Comparison of ENCODE assay signal across 17 cellular contexts in genomic region chr19:11384778-11385129, GRCh38. TPM values are rescaled to one million over a fixed set of nuclear protein-coding genes. Genes with fewer than 3 reads are reported as not detected.
DNase-seq lines count a peak whose midpoint lies in the region; ATAC-seq and TF ChIP-seq lines count a peak whose summit lies in the region.
"Had no signal": no experiment of that assay in that cellular context is flagged by ENCODE, and none has a peak within 500 bp of the region (broad histone marks: within the 10 kb centered on the region; RNA-seq: fewer than 3 reads in every experiment).

No MANE protein-coding gene starts in this region.

- H2BK120ac ChIP-seq in H9 (ENCODE audit: low read depth, low read length, poor library complexity, severe bottlenecking), result no peak overlapping the region

- no peak overlapping the region for H2BK12ac ChIP-seq in H9 (ENCODE audit: insufficient read length, low read depth, low read length)

- H3K9me3 ChIP-seq in A673 (ENCODE audit: low read depth, low read length, poor library complexity, severe bottlenecking), result no peaks in the 10 kb centered on the region
- H3K9me3 ChIP-seq in H9 (ENCODE audit: control insufficient read depth, low read depth, low read length), result no peaks in the 10 kb centered on the region
- no peaks in the 10 kb centered on the region for H3K9me3 ChIP-seq in right cardiac atrium (ENCODE audit: control insufficient read depth, low read length)
- H3K9me3 ChIP-seq: right atrium auricular region, stomach, transverse colon had no signal

- peaks cover 4% of the 10 kb centered on the region for H4K20me1 ChIP-seq in H9 (ENCODE audit: control insufficient read depth, insufficient read depth, insufficient read length)

- no peak overlapping the region for H2BK20ac ChIP-seq in H9 (ENCODE audit: low read depth, low read length, poor library complexity, severe bottlenecking)

- no peak overlapping the region for H2BK5ac ChIP-seq in H9 (ENCODE audit: insufficient read length, low read length)

- H3K23ac ChIP-seq in H9 (ENCODE audit: insufficient read length, low read depth, low read length), result no peak overlapping the region

- peaks cover 20% of the 10 kb centered on the region for H3K4me1 ChIP-seq in A673 (ENCODE audit: insufficient read depth, low read length, poor library complexity, severe bottlenecking)
- H3K4me1 ChIP-seq in H9 (ENCODE audit: insufficient read depth, low read length), result no peaks in the 10 kb centered on the region
- peaks cover 6% of the 10 kb centered on the region for H3K4me1 ChIP-seq in right cardiac atrium (ENCODE audit: control insufficient read depth, insufficient read depth, low read length)

- H3K9me3 Mint-ChIP-seq in H9 (no peaks in the 10 kb centered on the region), brain (peaks cover 0 to 3% (median 0%) of the 10 kb centered on the region in 5 experiments), neural crest cell (no peaks in the 10 kb centered on the region), MCF 10A (ENCODE audit: unreplicated experiment) (no peaks in the 10 kb centered on the region)
- no peaks in the 10 kb centered on the region for H3K9me3 Mint-ChIP-seq in activated naive CD4-positive, alpha-beta T cell treated with anti-CD3 and anti-CD28 coated beads, Interleukin-2, amount 10 ng/mL, durations not matched to agents 7 days and 5 days
- H3K9me3 Mint-ChIP-seq: activated T-cell treated with anti-CD3 and anti-CD28 coated beads, Interleukin-2, amount 50 U/mL, for 24 hours had no signal

- no peak overlapping the region for H3K27ac Mint-ChIP-seq in H9
- peak overlapping the region in 1 of 5 experiments; percentile 45 for H3K27ac Mint-ChIP-seq in brain
- H3K27ac Mint-ChIP-seq in neural crest cell (ENCODE audit: unreplicated experiment), result no peak overlapping the region
- no peak overlapping the region for H3K27ac Mint-ChIP-seq in activated naive CD4-positive, alpha-beta T cell treated with anti-CD3 and anti-CD28 coated beads, Interleukin-2, amount 10 ng/mL, durations not matched to agents 7 days and 5 days
- H3K27ac Mint-ChIP-seq in MCF 10A (ENCODE audit: low read depth, unreplicated experiment), result no peak overlapping the region
- H3K27ac Mint-ChIP-seq: activated T-cell treated with anti-CD3 and anti-CD28 coated beads, Interleukin-2, amount 50 U/mL, for 24 hours had no signal

- no peak overlapping the region for H3K4ac ChIP-seq in H9 (ENCODE audit: low read depth, low read length)

- TF ChIP-seq CTCF in A673 (conservative IDR thresholded peaks at IDR 0.05; ENCODE audit: low read depth, low read length), result no peak
- TF ChIP-seq CTCF in H9 (conservative IDR thresholded peaks at IDR 0.05), result no peak
- no peak for TF ChIP-seq CTCF in brain (conservative IDR thresholded peaks at IDR 0.05)
- TF ChIP-seq CTCF in neural crest cell (conservative IDR thresholded peaks at IDR 0.05), result no peak
- TF ChIP-seq CTCF in MCF 10A (IDR thresholded peaks at IDR 0.05; ENCODE audit: unreplicated experiment), result no peak

- H3K36me3 Mint-ChIP-seq in H9 (ENCODE audit: insufficient read depth in 1 of 3, low read depth in 3 of 3) (peaks cover 1 to 5% (median 2%) of the 10 kb centered on the region in 3 experiments; a peak in 5 of 7 replicates), brain (no peaks in the 10 kb centered on the region), neural crest cell (ENCODE audit: low read depth) (no peaks in the 10 kb centered on the region), MCF 10A (ENCODE audit: insufficient read depth, unreplicated experiment) (no peaks in the 10 kb centered on the region)
- H3K36me3 Mint-ChIP-seq in activated naive CD4-positive, alpha-beta T cell treated with anti-CD3 and anti-CD28 coated beads, Interleukin-2, amount 10 ng/mL, durations not matched to agents 7 days and 5 days, result peaks cover 3% of the 10 kb centered on the region

- no peak overlapping the region for H3T11ph ChIP-seq in H9 (ENCODE audit: low read length)

- no peak for ATAC-seq in right cardiac atrium
- ATAC-seq: activated CD4-positive, CD25-positive, alpha-beta regulatory T cell treated with anti-CD3 and anti-CD28 coated beads, Interleukin-2, amount 50 U/mL, for 24 hours had no signal

- no peaks in the 10 kb centered on the region for H3K36me3 ChIP-seq in A673 (ENCODE audit: insufficient read depth, low read length, poor library complexity, severe bottlenecking)
- H3K36me3 ChIP-seq: right atrium auricular region, stomach, transverse colon had no signal

- H2BK15ac ChIP-seq in H9 (ENCODE audit: low read depth, low read length), result no peak overlapping the region

- no peaks in the 10 kb centered on the region for H3K79me2 ChIP-seq in H9 (ENCODE audit: insufficient read depth, low read length)

- H3K56ac ChIP-seq in H9 (ENCODE audit: insufficient read length, low read depth, low read length), result no peak overlapping the region

- H3K18ac ChIP-seq in H9 (ENCODE audit: insufficient read length, low read depth, low read length), result no peak overlapping the region

- peaks cover 18% of the 10 kb centered on the region for H3K23me2 ChIP-seq in H9 (ENCODE audit: insufficient read length, low read depth, low read length, poor library complexity, severe bottlenecking)

- peak overlapping the region; percentile 86 for H3K4me2 ChIP-seq in H9 (ENCODE audit: insufficient read depth, insufficient read length, low read length)

- BruUV-seq in A673 (replicated peaks; lab: Mats Ljungman, UMichigan), result no TSS peak
- no TSS peak for BruUV-seq in MCF 10A (replicated peaks; lab: Mats Ljungman, UMichigan)

- CTCF ChIA-PET in A673 (lab: Charles Lee) (interaction anchor here (0.7 kb wide), 2 partner anchors 91 to 247 kb away, joined by 9 read pairs; no protein-coding TSS in a partner anchor), MCF 10A (lab: Yijun Ruan, JAX) (interaction anchor here (0.7 to 1.2 kb wide), 3 partner anchors 9 to 494 kb away, joined by 3 to 4 read pairs (median 3); no protein-coding TSS in a partner anchor)
- CTCF ChIA-PET in activated naive CD4-positive, alpha-beta T cell treated with anti-CD3 and anti-CD28 coated beads, Interleukin-2, amount 10 ng/mL, durations not matched to agents 7 days and 5 days (lab: Charles Lee), result interaction anchor here (2.9 kb wide), 1 partner anchor 98 kb away, joined by 13 read pairs; no protein-coding TSS in a partner anchor

- DNase-seq in A673 (ENCODE audit: low spot score) (peak; percentile 45), H9 (no peak), neural crest cell (ENCODE audit: low read depth, low spot score) (no peak), right cardiac atrium (no peak), MCF 10A (ENCODE audit: unreplicated experiment) (no peak)
- DNase-seq in activated naive CD4-positive, alpha-beta T cell treated with anti-CD3 and anti-CD28 coated beads, Interleukin-2, amount 10 ng/mL, durations not matched to agents 7 days and 5 days, result no peak
- no peak for DNase-seq in central memory CD4-positive, alpha-beta T cell
- DNase-seq: activated naive CD4-positive, alpha-beta T cell; DMS 273 treated with DMSO at 0.1 percent for 48 hours; T-helper 9 cell had no signal

- no CpG with 5 or more reads among the region's 5 CpGs for WGBS in H9 (ENCODE audit: extremely low coverage, insufficient read length, low lambda C conversion rate)
- whole genome bisulfite sequencing in right cardiac atrium, result 85% methylated on average over 5 of the region's 5 CpGs

- H3K4me1 Mint-ChIP-seq in H9 (peaks cover 9 to 21% of the 10 kb centered on the region in 2 experiments), brain (peaks cover 26% of the 10 kb centered on the region), neural crest cell (peaks cover 28% of the 10 kb centered on the region), MCF 10A (ENCODE audit: insufficient read depth, unreplicated experiment) (peaks cover 17% of the 10 kb centered on the region)
- peaks cover 36% of the 10 kb centered on the region for H3K4me1 Mint-ChIP-seq in activated naive CD4-positive, alpha-beta T cell treated with anti-CD3 and anti-CD28 coated beads, Interleukin-2, amount 10 ng/mL, durations not matched to agents 7 days and 5 days

- intact Hi-C loops in A673 (cut with micrococcal nuclease; ENCODE audit: unreplicated experiment), result loop anchor here (5.0 kb wide), 2 partner anchors 53 to 92 kb away; partner anchors contain the start of genes ODAD3 and PRKCSH
- intact Hi-C loops in right cardiac atrium (cut with DNase I), result loop anchor here in 2 of 4 donors (10.0 kb wide), 2 partner anchors 50 to 60 kb away; partner anchors contain the start of genes ODAD3 (in 1 of the 2) and PRKCSH (in 1 of the 2)
- intact Hi-C loops in MCF 10A (cut with micrococcal nuclease), result no loop called here

- no peak overlapping the region for H4K8ac ChIP-seq in H9 (replicated peaks; ENCODE audit: insufficient read length, low read depth, low read length)

- H3K4me3 ChIP-seq in A673 (ENCODE audit: low read depth, low read length, poor library complexity, severe bottlenecking) (no peak overlapping the region), right cardiac atrium (ENCODE audit: low read length) (no peak overlapping the region)

- H3K27me3 Mint-ChIP-seq in H9 (ENCODE audit: low read depth) (peaks cover 2% of the 10 kb centered on the region; the same call in 1 of the 2 replicates), brain (peaks cover 57% of the 10 kb centered on the region), neural crest cell (ENCODE audit: low read depth) (peaks cover 39% of the 10 kb centered on the region), MCF 10A (ENCODE audit: insufficient read depth, unreplicated experiment) (no peaks in the 10 kb centered on the region)
- H3K27me3 Mint-ChIP-seq in activated naive CD4-positive, alpha-beta T cell treated with anti-CD3 and anti-CD28 coated beads, Interleukin-2, amount 10 ng/mL, durations not matched to agents 7 days and 5 days, result peaks cover 52% of the 10 kb centered on the region

- H3K27ac ChIP-seq in A673 (ENCODE audit: low read depth, low read length, poor library complexity, severe bottlenecking) (no peak overlapping the region), H9 (ENCODE audit: insufficient read length, low read depth, low read length) (no peak overlapping the region), right cardiac atrium (ENCODE audit: low read length) (no peak overlapping the region)

- POLR2A ChIA-PET in A673 (lab: Charles Lee; ENCODE audit: low non-redundant PET), result no interaction called here
- POLR2A ChIA-PET in MCF 10A (lab: Yijun Ruan, JAX), result interaction anchor here (0.7 kb wide), 1 partner anchor 136 kb away, joined by 3 read pairs; no protein-coding TSS in a partner anchor

- H3K27me3 ChIP-seq in A673 (replicated peaks; ENCODE audit: insufficient read depth, low read depth, low read length, poor library complexity) (no peaks in the 10 kb centered on the region), H9 (ENCODE audit: insufficient read depth, low read length) (no peaks in the 10 kb centered on the region), right cardiac atrium (ENCODE audit: control insufficient read depth, insufficient read depth) (no peaks in the 10 kb centered on the region)
- H3K27me3 ChIP-seq: right atrium auricular region had no signal

- no peak overlapping the region for H2AK5ac ChIP-seq in H9 (ENCODE audit: insufficient read length, low read length)

- no peak overlapping the region for H3K14ac ChIP-seq in H9 (ENCODE audit: insufficient read depth, low read length)

- no peak overlapping the region for H2AFZ ChIP-seq in H9 (ENCODE audit: low read length)

- H4K5ac ChIP-seq in H9 (ENCODE audit: insufficient read length, low read depth, low read length), result no peak overlapping the region

- H3K79me1 ChIP-seq in H9 (ENCODE audit: insufficient read depth, low read depth, low read length, poor library complexity, severe bottlenecking), result no peaks in the 10 kb centered on the region

- H3K9ac ChIP-seq in H9 (ENCODE audit: extremely low read depth, insufficient read length, low read length), result no peak overlapping the region

- H3K4me3 Mint-ChIP-seq in H9 (peak overlapping the region in 1 of 2 experiments; percentile 95; a peak in 3 of 5 replicates), brain (peak overlapping the region in 4 of 5 experiments; percentile 39 to 96 (median 75)), neural crest cell (peak overlapping the region; percentile 62), MCF 10A (ENCODE audit: unreplicated experiment) (no peak overlapping the region)
- H3K4me3 Mint-ChIP-seq in activated naive CD4-positive, alpha-beta T cell treated with anti-CD3 and anti-CD28 coated beads, Interleukin-2, amount 10 ng/mL, durations not matched to agents 7 days and 5 days, result no peak overlapping the region
- H3K4me3 Mint-ChIP-seq: activated T-cell treated with anti-CD3 and anti-CD28 coated beads, Interleukin-2, amount 50 U/mL, for 24 hours had no signal

- H4K91ac ChIP-seq in H9 (ENCODE audit: insufficient read length, low read depth, low read length), result no peak overlapping the region

RNA-seq across cellular contexts. Expression of gene EPOR, which starts 0.6 kb away (rescaled TPM):
- total RNA-seq in A673 (2021) (5.3 and 6.0 TPM in 2 replicates), H9 (2021) (8.9 and 9.3 TPM in 2 replicates), neural crest cell (3.5 and 4.5 TPM in 2 replicates), right cardiac atrium (10 to 100 TPM in 3 of 4 donors, 1 to 10 TPM in 1; 8.5 to 12.6 (median 11.5) TPM), MCF 10A (2022) (1.7 and 2.7 TPM in 2 replicates)
- polyA plus RNA-seq in brain (ENCODE audit: insufficient read depth, low read depth, low replicate concordance) (10.6 TPM), right cardiac atrium (10.3 TPM)

RNA-seq across cellular contexts. Expression of gene SWSAP1, which starts 10.3 kb away (rescaled TPM):
- total RNA-seq in A673 (2021) (2.5 and 3.3 TPM in 2 replicates), H9 (2021) (3.8 and 5.2 TPM in 2 replicates), neural crest cell (2.9 and 3.5 TPM in 2 replicates), right cardiac atrium (1 to 10 TPM; 1.0 to 1.9 (median 1.3) TPM), MCF 10A (2022) (1.0 and 1.4 TPM in 2 replicates)
- polyA plus RNA-seq in brain (ENCODE audit: insufficient read depth, low read depth, low replicate concordance) (1.5 TPM), right cardiac atrium (1.9 TPM)

RNA-seq across cellular contexts. Expression of gene PLPPR2, which starts 29.5 kb away (rescaled TPM):
- total RNA-seq in A673 (2021), result 19.0 and 20.2 TPM in 2 replicates
- total RNA-seq in H9 (2021), result 6.1 and 8.0 TPM in 2 replicates
- 60.6 TPM for polyA plus RNA-seq in brain (ENCODE audit: insufficient read depth, low read depth, low replicate concordance)
- 10.3 and 12.3 TPM in 2 replicates for total RNA-seq in neural crest cell
- total RNA-seq in right cardiac atrium, result 10 to 100 TPM; 23.2 to 32.1 (median 26.3) TPM
- polyA plus RNA-seq in right cardiac atrium, result 19.7 TPM
- 19.5 and 24.2 TPM in 2 replicates for total RNA-seq in MCF 10A (2022)

RNA-seq across cellular contexts. Expression of gene RGL3, which starts 34.4 kb away (rescaled TPM):
- total RNA-seq in A673 (2021), result 0.28 TPM in 1 of 2 replicates, not detected in the other
- total RNA-seq in H9 (2021), result 58.5 and 65.9 TPM in 2 replicates
- 17.6 TPM for polyA plus RNA-seq in brain (ENCODE audit: insufficient read depth, low read depth, low replicate concordance)
- 0.30 and 0.55 TPM in 2 replicates for total RNA-seq in neural crest cell
- total RNA-seq in right cardiac atrium, result 10 to 100 TPM; 14.0 to 25.2 (median 14.5) TPM
- polyA plus RNA-seq in right cardiac atrium, result 16.1 TPM
- total RNA-seq in MCF 10A (2022), result not detected in 2 replicates
- total RNA-seq: G401 had no signal

RNA-seq across cellular contexts. Expression of gene CCDC159, which starts 38.4 kb away (rescaled TPM):
- total RNA-seq in A673 (2021) (7.9 and 11.6 TPM in 2 replicates), H9 (2021) (5.7 and 5.8 TPM in 2 replicates), neural crest cell (7.0 and 10.3 TPM in 2 replicates), right cardiac atrium (10 to 100 TPM; 16.7 to 26.5 (median 24.9) TPM), MCF 10A (2022) (17.2 and 18.2 TPM in 2 replicates)
- polyA plus RNA-seq in brain (ENCODE audit: insufficient read depth, low read depth, low replicate concordance) (19.1 TPM), right cardiac atrium (34.2 TPM)

Comparison
In these comparisons a context has a peak if more than half of its experiments do, and no peak if none do; other contexts are left out.
1. H3K4me3 Mint-ChIP-seq: peak in brain (4 of 5) and neural crest cell (single experiment); none in activated naive CD4-positive, alpha-beta T cell treated with anti-CD3 and anti-CD28 coated beads, Interleukin-2, amount 10 ng/mL, durations not matched to agents 7 days and 5 days (single experiment) and MCF 10A (single experiment).